ENCODE assay signal across 10 cellular contexts in the genomic region with DNA sequence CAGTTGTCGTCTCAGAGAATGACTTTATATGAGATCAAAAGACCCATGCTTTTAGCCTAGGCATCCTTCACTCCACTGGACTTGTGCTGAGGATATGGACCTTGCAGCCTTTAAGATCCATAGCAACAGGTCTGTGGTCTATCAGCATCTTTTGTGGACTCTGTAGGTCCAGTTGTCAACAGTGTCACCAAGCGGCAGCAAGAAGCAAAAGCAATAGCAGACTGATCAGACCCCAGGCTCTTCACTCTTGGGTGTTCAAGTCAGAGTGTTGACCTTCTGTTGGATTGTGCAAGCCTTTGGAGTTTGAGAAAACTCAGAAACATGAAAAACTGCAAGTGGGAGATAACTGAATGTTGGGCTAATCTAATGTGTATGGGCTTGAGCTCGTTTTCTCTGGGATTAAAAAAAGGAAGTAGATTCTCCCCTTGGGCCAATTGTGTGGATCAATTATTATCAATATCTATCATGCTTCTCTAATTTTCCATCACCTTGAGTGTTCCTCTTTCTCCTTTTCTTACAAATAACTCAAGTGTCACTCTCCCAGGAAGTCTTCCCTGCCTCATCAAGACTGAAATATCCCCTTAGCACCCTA.
DNase-seq lines count a peak whose midpoint lies in the region; ATAC-seq and TF ChIP-seq lines count a peak whose summit lies in the region.
"Had no signal": no experiment of that assay in that cellular context is flagged by ENCODE, and none has a peak within 500 bp of the region (broad histone marks: within the 10 kb centered on the region; RNA-seq: fewer than 3 reads in every experiment).

No MANE protein-coding gene starts in this region.

- H3K4me3 ChIP-seq in GM06990 (replicated peaks; ENCODE audit: low read depth, low read length), result no peak overlapping the region
- H3K4me3 ChIP-seq: upper lobe of left lung had no signal

- DNase-seq in GM06990 (ENCODE audit: extremely low read depth, insufficient read length) (no peak), RPMI7951 (ENCODE audit: low read depth) (peak; percentile 15), iris pigment epithelial cell (ENCODE audit: low read depth) (peak; percentile 58), mesenteric fat pad (ENCODE audit: low spot score) (no peak), NCI-H2196 treated with DMSO at 0.1 percent for 48 hours (lab: John Stamatoyannopoulos, UW; ENCODE audit: unreplicated experiment) (no peak), D341Med (ENCODE audit: low spot score) (no peak)
- no peak for DNase-seq in activated CD4-positive, alpha-beta T cell treated with anti-CD3 and anti-CD28 coated beads for 1 hour
- DNase-seq: NCI-H524 treated with DMSO at 0.1 percent for 48 hours had no signal

- no peaks in the 10 kb centered on the region for H3K27me3 ChIP-seq in GM06990 (replicated peaks; ENCODE audit: control insufficient read depth, insufficient read depth, low read length)
- H3K27me3 ChIP-seq: upper lobe of left lung had no signal

- peak; percentile 64 for TF ChIP-seq CTCF in GM06990 (IDR thresholded peaks at IDR 0.05; ENCODE audit: insufficient read depth, low read length, poor library complexity, severe bottlenecking)

- peak; percentile 79 for ATAC-seq in GM21786 (IDR thresholded peaks at IDR 0.05; ENCODE audit: unreplicated experiment)

- H3K36me3 ChIP-seq in GM06990 (ENCODE audit: control insufficient read depth, insufficient read depth, low read length), result no peaks in the 10 kb centered on the region
- H3K36me3 ChIP-seq: upper lobe of left lung had no signal

Comparison
In these comparisons a context has a peak if more than half of its experiments do, and no peak if none do; other contexts are left out.
1. DNase-seq: peak in RPMI7951 (single experiment) and iris pigment epithelial cell (single experiment); none in GM06990 (single experiment), mesenteric fat pad (single experiment), NCI-H2196 treated with DMSO at 0.1 percent for 48 hours (single experiment), D341Med (single experiment) and activated CD4-positive, alpha-beta T cell treated with anti-CD3 and anti-CD28 coated beads for 1 hour (single experiment).